ENCODE assay signal across 8 cellular contexts in the genomic region with DNA sequence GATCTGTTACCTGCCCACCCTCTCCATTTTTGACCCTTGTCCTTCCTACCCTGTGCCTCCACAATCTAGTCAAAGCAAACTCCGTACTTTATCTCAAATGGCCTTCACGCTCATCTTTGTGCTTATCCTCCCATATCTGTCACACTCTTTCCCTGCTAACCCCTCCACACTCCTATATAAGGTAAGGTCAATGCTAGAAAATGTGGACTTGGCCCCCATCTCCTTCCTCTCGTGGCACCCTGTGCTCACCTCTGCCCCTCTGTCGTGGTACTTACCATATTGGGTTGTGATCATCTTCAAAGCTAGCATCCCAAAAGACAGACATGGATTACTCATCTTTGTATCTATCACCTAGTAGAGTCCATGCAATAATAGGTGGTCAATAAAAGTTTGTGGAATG.
"Had no signal": no experiment of that assay in that cellular context is flagged by ENCODE, and none has a peak within 500 bp of the region (broad histone marks: within the 10 kb centered on the region; RNA-seq: fewer than 3 reads in every experiment).

No MANE protein-coding gene starts in this region.

- ATAC-seq: GM12878 had no signal

- DNase-seq: GDM1, GF-D8 had no signal

- H3K4me3 ChIP-seq: GM12878 had no signal

- FAIRE-seq: G401.6, GM12878, GM12891, GM12892, GM18507, GM19239 had no signal
